In the genomic region with DNA sequence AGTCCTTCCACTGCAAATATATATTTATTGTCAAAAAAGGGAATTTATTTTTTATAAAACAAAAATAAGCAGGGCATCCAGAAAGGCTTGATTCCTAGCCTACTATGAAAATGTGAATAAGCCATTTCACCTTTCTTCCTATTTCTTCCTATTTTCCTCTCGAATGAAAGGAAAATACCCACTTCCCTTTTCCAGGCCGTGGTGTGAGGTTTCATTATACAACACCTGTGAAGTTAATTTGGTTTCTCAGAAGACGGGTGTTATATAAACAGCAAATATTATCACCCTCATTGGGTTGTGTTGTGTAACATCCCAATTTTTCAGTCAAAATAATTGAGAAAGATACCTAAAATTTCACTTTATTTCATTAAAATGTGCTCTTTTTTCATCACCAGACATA, we compare ENCODE assay signal across 19 cellular contexts.
"Had no signal": no experiment of that assay in that cellular context is flagged by ENCODE, and none has a peak within 500 bp of the region (broad histone marks: within the 10 kb centered on the region; RNA-seq: fewer than 3 reads in every experiment).

No MANE protein-coding gene starts in this region.

- H3K4me1 ChIP-seq: breast epithelium, sigmoid colon, thyroid gland, uterus had no signal

- H3K36me3 ChIP-seq: breast epithelium, ovary, sigmoid colon, thyroid gland, uterus had no signal

- ATAC-seq: activated CD8-positive, alpha-beta T cell treated with anti-CD3 and anti-CD28 coated beads for 36 hours; activated T-cell treated with anti-CD3 and anti-CD28 coated beads, Interleukin-2, amount 50 U/mL, for 72 hours; esophagus mucosa; natural killer cell had no signal

- H3K9me3 ChIP-seq: breast epithelium, ovary, sigmoid colon, thyroid gland, uterus had no signal

- H3K4me3 ChIP-seq: breast epithelium, ovary, sigmoid colon, thyroid gland, uterus had no signal

- H3K27me3 ChIP-seq: breast epithelium, ovary, sigmoid colon, thyroid gland, uterus had no signal

- DNase-seq: activated CD4-positive, alpha-beta T cell treated with anti-CD3 and anti-CD28 coated beads for 4 hours; activated CD8-positive, alpha-beta memory T cell treated with anti-CD3 and anti-CD28 coated beads, Interleukin-2, amount 50 U/mL, for 4 hours; activated CD8-positive, alpha-beta T cell treated with anti-CD3 and anti-CD28 coated beads for 36 hours; activated T-cell treated with anti-CD3 and anti-CD28 coated beads, Interleukin-2, amount 50 U/mL, for 72 hours; aorta; dermis blood vessel endothelial cell; endodermal cell; immature natural killer cell; natural killer cell; ovary; sigmoid colon; stimulated activated CD4-positive, alpha-beta T cell treated with anti-CD3 and anti-CD28 coated beads, Interleukin-15, amount 100 ng/mL, for 24 hours; stimulated activated CD4-positive, alpha-beta T cell treated with anti-CD3 and anti-CD28 coated beads, Interleukin-4, amount 100 ng/mL, for 24 hours; T1000; thyroid gland; uterus had no signal

- H3K27ac ChIP-seq: breast epithelium, ovary, sigmoid colon, thyroid gland, uterus, VCaP had no signal
